ENCODE assay signal across 28 cellular contexts in the genomic region with DNA sequence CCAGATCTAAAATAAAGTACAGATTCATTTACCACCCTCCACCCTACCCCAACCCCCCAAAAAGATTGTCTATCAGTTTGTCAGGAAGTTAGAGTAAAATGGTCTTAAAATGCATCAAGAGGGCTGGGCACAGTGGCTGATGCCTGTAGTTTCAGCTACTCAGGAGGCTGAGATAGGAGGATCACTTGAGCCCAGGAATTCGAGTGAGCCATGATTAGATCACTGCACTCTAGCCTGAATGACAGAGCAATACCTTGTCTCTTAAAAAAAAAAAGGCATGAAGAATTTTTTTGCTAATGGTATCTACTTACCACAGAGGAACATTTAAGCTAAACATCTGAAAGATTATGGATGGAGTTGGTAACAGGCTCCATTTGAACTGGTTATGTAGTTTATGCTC.
DNase-seq lines count a peak whose midpoint lies in the region; ATAC-seq, FAIRE-seq and TF ChIP-seq lines count a peak whose summit lies in the region.
"Had no signal": no experiment of that assay in that cellular context is flagged by ENCODE, and none has a peak within 500 bp of the region (broad histone marks: within the 10 kb centered on the region; RNA-seq: fewer than 3 reads in every experiment).

No MANE protein-coding gene starts in this region.

- POLR2A ChIA-PET in RWPE1 (lab: Yijun Ruan, JAX; ENCODE audit: low non-redundant PET): no interaction called here

- ATAC-seq in GM21526 (IDR thresholded peaks at IDR 0.05; ENCODE audit: low FRiP score, unreplicated experiment) (no peak), GM21367 (IDR thresholded peaks at IDR 0.05; ENCODE audit: unreplicated experiment) (no peak)
- ATAC-seq: activated CD8-positive, alpha-beta T cell treated with anti-CD3 and anti-CD28 coated beads, Interleukin-2, amount 10 ng/mL, durations not matched to agents 7 days and 5 days; gastrocnemius medialis; lower lobe of right lung; stimulated activated effector memory CD8-positive, alpha-beta T cell treated with anti-CD3 and anti-CD28 coated beads, Interleukin-12 subunit alpha, Interleukin-12 subunit beta, amount 100 ng/mL, for 72 hours had no signal

- H2AFZ ChIP-seq in osteoblast (ENCODE audit: low read length): no peak overlapping the region

- DNase-seq in H54 (ENCODE audit: insufficient read length, low spot score) (no peak), NCI-H226 (peak; percentile 78), epithelial cell of esophagus (ENCODE audit: low read depth) (peak; percentile 55), osteoblast (ENCODE audit: insufficient read length, low spot score, missing footprints) (peak; percentile 80), RWPE1 (ENCODE audit: low spot score) (no peak)
- DNase-seq: activated CD4-positive, CD25-positive, alpha-beta regulatory T cell treated with anti-CD3 and anti-CD28 coated beads, Interleukin-2, amount 50 U/mL, for 72 hours; activated CD8-positive, alpha-beta T cell treated with anti-CD3 and anti-CD28 coated beads, Interleukin-2, amount 10 ng/mL, durations not matched to agents 7 days and 5 days; activated naive CD4-positive, alpha-beta T cell treated with anti-CD3 and anti-CD28 coated beads for 36 hours; activated T-cell treated with anti-CD3 and anti-CD28 coated beads, Interleukin-2, amount 50 U/mL, for 1 hour; AML-193; CD8-positive, alpha-beta memory T cell; cerebellar nuclear complex; DMS153; gastrocnemius medialis; kidney; lower lobe of right lung; NCI-H1417 treated with DMSO at 0.1 percent for 48 hours; NCI-H2107; NCI-H524; RPMI8226; stimulated activated CD4-positive, alpha-beta T cell treated with anti-CD3 and anti-CD28 coated beads, Interleukin-2, amount 100 ng/mL, for 24 hours; T1000; uterus had no signal

- H3K79me2 ChIP-seq in osteoblast (ENCODE audit: insufficient read depth, low read length): peaks cover 14% of the 10 kb centered on the region

- no peak overlapping the region for H3K4me2 ChIP-seq in osteoblast (ENCODE audit: insufficient read depth, low read length)

- CTCF ChIA-PET in RWPE1 (lab: Yijun Ruan, JAX): no interaction called here

- no peaks in the 10 kb centered on the region for H3K36me3 ChIP-seq in osteoblast (ENCODE audit: insufficient read depth, low read length)
- H3K36me3 ChIP-seq: gastrocnemius medialis, uterus had no signal

- H3K4me3 ChIP-seq in epithelial cell of esophagus (ENCODE audit: low read length) (no peak overlapping the region), osteoblast (ENCODE audit: insufficient read depth, low read length) (no peak overlapping the region)
- H3K4me3 ChIP-seq: ascending aorta, gastrocnemius medialis, lower lobe of right lung, uterus had no signal

- no peaks in the 10 kb centered on the region for H3K27me3 ChIP-seq in osteoblast (ENCODE audit: insufficient read depth, low read length)
- H3K27me3 ChIP-seq: ascending aorta, gastrocnemius medialis, neutrophil, uterus had no signal

- no peak for TF ChIP-seq POLR2A in H54 (IDR thresholded peaks at IDR 0.05; ENCODE audit: low read depth, low read length)

- peak; percentile 71 for FAIRE-seq in H54 (lab: Jason Lieb, UNC)
- FAIRE-seq: kidney had no signal

- TF ChIP-seq CTCF in epithelial cell of esophagus (IDR thresholded peaks at IDR 0.05; ENCODE audit: insufficient read depth, low read depth, low read length, missing control alignments) (no peak), osteoblast (IDR thresholded peaks at IDR 0.05; ENCODE audit: extremely low read depth, low read depth, low read length) (no peak), RWPE1 (conservative IDR thresholded peaks at IDR 0.05; ENCODE audit: low read depth) (no peak)

- H3K27ac ChIP-seq in osteoblast (ENCODE audit: low read depth, low read length) (no peak overlapping the region), RWPE1 (no peak overlapping the region)
- H3K27ac ChIP-seq: ascending aorta, gastrocnemius medialis, lower lobe of right lung, neutrophil, uterus had no signal

- H3K9me3 ChIP-seq in osteoblast (ENCODE audit: low read depth, low read length): no peaks in the 10 kb centered on the region
- H3K9me3 ChIP-seq: ascending aorta, gastrocnemius medialis, lower lobe of right lung, neutrophil, uterus had no signal

- H3K4me1 ChIP-seq in osteoblast (ENCODE audit: insufficient read depth, low read length): peaks cover 4% of the 10 kb centered on the region
- H3K4me1 ChIP-seq: lower lobe of right lung, uterus had no signal

- H4K20me1 ChIP-seq in osteoblast (ENCODE audit: insufficient read depth, low read length): peaks cover 23% of the 10 kb centered on the region

Comparison
In these comparisons a context has a peak if more than half of its experiments do, and no peak if none do; other contexts are left out.
1. DNase-seq: peak in NCI-H226 (single experiment), epithelial cell of esophagus (single experiment) and osteoblast (single experiment); none in H54 (single experiment) and RWPE1 (single experiment).